In the genomic region with DNA sequence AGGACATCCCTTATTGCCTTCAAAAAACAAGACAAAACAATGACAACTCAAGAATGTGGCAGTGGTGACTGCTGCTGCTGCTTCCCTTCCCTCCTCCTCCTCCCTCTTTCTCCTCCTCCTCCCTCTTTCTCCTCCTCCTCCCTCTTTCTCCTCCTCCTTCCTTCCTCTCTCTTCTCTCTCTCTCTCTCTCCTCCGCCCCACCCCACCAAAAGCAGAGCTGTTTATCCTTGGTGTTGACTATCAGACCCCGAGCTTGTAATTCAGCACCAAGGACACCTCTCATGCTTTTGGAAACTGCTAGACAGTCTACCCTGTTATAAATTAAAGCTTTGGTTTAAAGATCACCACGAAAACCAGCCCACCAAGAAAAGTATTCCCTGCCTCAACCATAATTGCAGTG, we compare ENCODE assay signal across 1 cellular context.
TF ChIP-seq lines count a peak whose summit lies in the region.

No MANE protein-coding gene starts in this region.

TF ChIP-seq in A549, 52 proteins besides CTCF, POLR2A, EP300 and RAD21 (continued from another document):
- TF ChIP-seq, protein P1, sequence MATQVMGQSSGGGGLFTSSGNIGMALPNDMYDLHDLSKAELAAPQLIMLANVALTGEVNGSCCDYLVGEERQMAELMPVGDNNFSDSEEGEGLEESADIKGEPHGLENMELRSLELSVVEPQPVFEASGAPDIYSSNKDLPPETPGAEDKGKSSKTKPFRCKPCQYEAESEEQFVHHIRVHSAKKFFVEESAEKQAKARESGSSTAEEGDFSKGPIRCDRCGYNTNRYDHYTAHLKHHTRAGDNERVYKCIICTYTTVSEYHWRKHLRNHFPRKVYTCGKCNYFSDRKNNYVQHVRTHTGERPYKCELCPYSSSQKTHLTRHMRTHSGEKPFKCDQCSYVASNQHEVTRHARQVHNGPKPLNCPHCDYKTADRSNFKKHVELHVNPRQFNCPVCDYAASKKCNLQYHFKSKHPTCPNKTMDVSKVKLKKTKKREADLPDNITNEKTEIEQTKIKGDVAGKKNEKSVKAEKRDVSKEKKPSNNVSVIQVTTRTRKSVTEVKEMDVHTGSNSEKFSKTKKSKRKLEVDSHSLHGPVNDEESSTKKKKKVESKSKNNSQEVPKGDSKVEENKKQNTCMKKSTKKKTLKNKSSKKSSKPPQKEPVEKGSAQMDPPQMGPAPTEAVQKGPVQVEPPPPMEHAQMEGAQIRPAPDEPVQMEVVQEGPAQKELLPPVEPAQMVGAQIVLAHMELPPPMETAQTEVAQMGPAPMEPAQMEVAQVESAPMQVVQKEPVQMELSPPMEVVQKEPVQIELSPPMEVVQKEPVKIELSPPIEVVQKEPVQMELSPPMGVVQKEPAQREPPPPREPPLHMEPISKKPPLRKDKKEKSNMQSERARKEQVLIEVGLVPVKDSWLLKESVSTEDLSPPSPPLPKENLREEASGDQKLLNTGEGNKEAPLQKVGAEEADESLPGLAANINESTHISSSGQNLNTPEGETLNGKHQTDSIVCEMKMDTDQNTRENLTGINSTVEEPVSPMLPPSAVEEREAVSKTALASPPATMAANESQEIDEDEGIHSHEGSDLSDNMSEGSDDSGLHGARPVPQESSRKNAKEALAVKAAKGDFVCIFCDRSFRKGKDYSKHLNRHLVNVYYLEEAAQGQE (IDR thresholded peaks at IDR 0.05): peak; percentile 70
- TF ChIP-seq, protein P2, sequence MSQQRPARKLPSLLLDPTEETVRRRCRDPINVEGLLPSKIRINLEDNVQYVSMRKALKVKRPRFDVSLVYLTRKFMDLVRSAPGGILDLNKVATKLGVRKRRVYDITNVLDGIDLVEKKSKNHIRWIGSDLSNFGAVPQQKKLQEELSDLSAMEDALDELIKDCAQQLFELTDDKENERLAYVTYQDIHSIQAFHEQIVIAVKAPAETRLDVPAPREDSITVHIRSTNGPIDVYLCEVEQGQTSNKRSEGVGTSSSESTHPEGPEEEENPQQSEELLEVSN (IDR thresholded peaks at IDR 0.05; ENCODE audit: borderline replicate concordance, low read depth): no peak
- no peak for TF ChIP-seq NR3C1 (IDR thresholded peaks at IDR 0.05)
- no peak for TF ChIP-seq ESRRA (IDR thresholded peaks at IDR 0.05; ENCODE audit: borderline replicate concordance, low read length)
- TF ChIP-seq TP53 (CRISPR knock-in tag; IDR thresholded peaks at IDR 0.05): no peak
- TF ChIP-seq CEBPB (IDR thresholded peaks at IDR 0.05): no peak
- no peak for TF ChIP-seq NPAS2 (CRISPR knock-in tag; IDR thresholded peaks at IDR 0.05; ENCODE audit: borderline replicate concordance)
